In the genomic region with DNA sequence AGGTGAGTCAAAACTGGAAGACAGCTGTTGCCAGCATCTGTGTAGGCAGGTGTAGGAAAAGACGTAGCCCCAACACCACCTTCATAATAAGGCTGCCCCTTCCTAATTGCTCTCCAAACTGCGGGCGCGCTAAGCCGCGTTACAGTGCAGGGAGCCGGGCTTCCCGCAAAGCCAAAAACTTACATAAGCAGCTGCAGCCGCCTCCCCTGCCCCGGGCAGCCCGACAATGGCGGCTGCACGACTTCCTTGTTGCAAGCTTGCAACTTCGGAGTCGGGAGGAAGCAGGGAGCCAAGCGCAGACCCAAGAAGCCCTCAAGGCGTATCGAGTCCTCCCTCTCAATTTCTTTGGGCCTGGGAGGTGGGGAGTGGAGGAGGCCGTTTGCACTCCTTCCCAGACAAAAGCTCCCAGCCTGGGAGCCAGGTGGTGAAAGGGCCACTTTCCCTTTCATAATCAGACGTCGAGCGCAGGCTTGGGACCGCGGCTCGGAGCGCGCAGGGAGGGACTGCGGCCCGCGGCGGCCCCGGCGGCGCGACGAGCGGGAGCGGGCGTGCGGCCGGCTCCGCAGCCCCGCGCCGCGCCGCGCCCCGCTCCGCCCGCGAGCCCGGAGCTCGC, we compare ENCODE assay signal across 8 cellular contexts. TPM values are rescaled to one million over a fixed set of nuclear protein-coding genes. Genes with fewer than 3 reads are reported as not detected.
A peak's percentile ranks its signal among the peaks of the same experiment; 100 is the strongest.
DNase-seq lines count a peak whose midpoint lies in the region; ATAC-seq lines count a peak whose summit lies in the region.

No MANE protein-coding gene starts in this region.

- H3K27ac ChIP-seq in esophagus (ENCODE audit: low read depth in 2 of 2, low read length in 1 of 2), result peak overlapping the region; percentile 99 to 100

- H3K9me3 ChIP-seq in NT2/D1 (ENCODE audit: insufficient read depth, low read length) (no peaks in the 10 kb centered on the region), esophagus (ENCODE audit: control insufficient read depth in 2 of 2, insufficient read depth in 1 of 2, low read depth in 1 of 2, low read length in 1 of 2) (no peaks in the 10 kb centered on the region)

- H3K27me3 Mint-ChIP-seq in naive thymus-derived CD8-positive, alpha-beta T cell, result peaks cover 0 to 2% (median 0%) of the 10 kb centered on the region in 5 donors
- peaks cover 3% of the 10 kb centered on the region for H3K27me3 Mint-ChIP-seq in stimulated activated naive CD8-positive, alpha-beta T cell treated with anti-CD3 and anti-CD28 coated beads, Interleukin-15, Interleukin-2, amounts not matched to agents 100 ng/mL and 50 ng/mL, for 24 hours

- peak; percentile 33 for DNase-seq in AG08395 (ENCODE audit: low spot score)
- DNase-seq in NT2/D1 (ENCODE audit: low read depth, low spot score), result peak; percentile 20
- DNase-seq in activated T-cell treated with anti-CD3 and anti-CD28 coated beads for 4 hours, result peak; percentile 35
- peak; percentile 45 to 81 (median 67) for DNase-seq in naive thymus-derived CD8-positive, alpha-beta T cell

- H3K36me3 ChIP-seq in NT2/D1 (ENCODE audit: insufficient read depth, insufficient read length, low read length) (peaks cover 30% of the 10 kb centered on the region), esophagus (ENCODE audit: control insufficient read depth in 2 of 2, insufficient read depth in 2 of 2, low read length in 1 of 2) (peaks cover 9 to 11% of the 10 kb centered on the region in 2 donors)

- H3K27ac Mint-ChIP-seq in naive thymus-derived CD8-positive, alpha-beta T cell, result peak overlapping the region; percentile 96 to 99 (median 98)
- peak overlapping the region; percentile 86 for H3K27ac Mint-ChIP-seq in stimulated activated naive CD8-positive, alpha-beta T cell treated with anti-CD3 and anti-CD28 coated beads, Interleukin-15, Interleukin-2, amounts not matched to agents 100 ng/mL and 50 ng/mL, for 24 hours

- H3K4me1 Mint-ChIP-seq in naive thymus-derived CD8-positive, alpha-beta T cell, result peaks cover 15 to 47% (median 41%) of the 10 kb centered on the region in 4 donors
- peaks cover 48% of the 10 kb centered on the region for H3K4me1 Mint-ChIP-seq in stimulated activated naive CD8-positive, alpha-beta T cell treated with anti-CD3 and anti-CD28 coated beads, Interleukin-15, Interleukin-2, amounts not matched to agents 100 ng/mL and 50 ng/mL, for 24 hours (ENCODE audit: low read depth)

- no peaks in the 10 kb centered on the region for H3K9me3 Mint-ChIP-seq in naive thymus-derived CD8-positive, alpha-beta T cell
- no peaks in the 10 kb centered on the region for H3K9me3 Mint-ChIP-seq in stimulated activated naive CD8-positive, alpha-beta T cell treated with anti-CD3 and anti-CD28 coated beads, Interleukin-15, Interleukin-2, amounts not matched to agents 100 ng/mL and 50 ng/mL, for 24 hours

- POLR2A ChIA-PET in naive thymus-derived CD8-positive, alpha-beta T cell (lab: Charles Lee), result interaction anchor here (0.6 to 6.1 kb wide), 21 partner anchors 10 to 1847 kb away, joined by 3 to 289 read pairs (median 6); no protein-coding TSS in a partner anchor

- peak overlapping the region; percentile 89 to 97 (median 92) for H3K4me3 Mint-ChIP-seq in naive thymus-derived CD8-positive, alpha-beta T cell
- peak overlapping the region; percentile 85 for H3K4me3 Mint-ChIP-seq in stimulated activated naive CD8-positive, alpha-beta T cell treated with anti-CD3 and anti-CD28 coated beads, Interleukin-15, Interleukin-2, amounts not matched to agents 100 ng/mL and 50 ng/mL, for 24 hours

- 0 to 1% methylated on average over 30 to 54 of the region's 54 CpGs for WGBS in esophagus, 2 donors

- peaks cover 12 to 25% (median 17%) of the 10 kb centered on the region in 3 donors for H3K36me3 Mint-ChIP-seq in naive thymus-derived CD8-positive, alpha-beta T cell
- peaks cover 32% of the 10 kb centered on the region for H3K36me3 Mint-ChIP-seq in stimulated activated naive CD8-positive, alpha-beta T cell treated with anti-CD3 and anti-CD28 coated beads, Interleukin-15, Interleukin-2, amounts not matched to agents 100 ng/mL and 50 ng/mL, for 24 hours (ENCODE audit: low read depth)

- H3K4me3 ChIP-seq in NT2/D1 (ENCODE audit: insufficient read length, low read depth) (peak overlapping the region; percentile 71), esophagus (ENCODE audit: low read depth in 1 of 2, low read length in 2 of 2) (peak overlapping the region; percentile 56 to 89)

- ATAC-seq in GM19025 (IDR thresholded peaks at IDR 0.05; ENCODE audit: low read depth, unreplicated experiment) (peak; percentile 22), HG03196 (IDR thresholded peaks at IDR 0.05; ENCODE audit: unreplicated experiment) (peak; percentile 8)
- ATAC-seq in naive thymus-derived CD8-positive, alpha-beta T cell, result peak; percentile 21 to 29

- peak overlapping the region; percentile 80 for H3K9ac ChIP-seq in NT2/D1 (ENCODE audit: insufficient read length, low read depth)

- H3K27me3 ChIP-seq in NT2/D1 (ENCODE audit: insufficient read depth, insufficient read length) (peaks cover 11% of the 10 kb centered on the region), esophagus (ENCODE audit: control insufficient read depth in 1 of 2, insufficient read depth in 2 of 2, low read length in 2 of 2) (no peaks in the 10 kb centered on the region)

- H3K4me1 ChIP-seq in NT2/D1 (ENCODE audit: insufficient read depth, insufficient read length) (no peaks in the 10 kb centered on the region), esophagus (ENCODE audit: control insufficient read depth in 2 of 2, insufficient read depth in 2 of 2, low read length in 1 of 2) (peaks cover 0 to 3% of the 10 kb centered on the region in 2 donors)

RNA-seq across cellular contexts. Expression of gene ZBTB14, which starts 0.8 kb away (rescaled TPM):
- 1 to 10 TPM; 3.7 TPM for polyA plus RNA-seq in esophagus
- 10 to 100 TPM; 42.7 to 48.7 TPM for total RNA-seq in naive thymus-derived CD8-positive, alpha-beta T cell
- 10 to 100 TPM; 14.6 to 19.2 (median 18.4) TPM for polyA plus RNA-seq in naive thymus-derived CD8-positive, alpha-beta T cell

Comparison
In these comparisons a context has a peak if more than half of its experiments do, and no peak if none do; other contexts are left out.
1. Peak in every context shown above with its lines: DNase-seq, ATAC-seq, H3K4me3 ChIP-seq and H3K27ac ChIP-seq.